Comparison of ENCODE assay signal across 8 cellular contexts in the genomic region with DNA sequence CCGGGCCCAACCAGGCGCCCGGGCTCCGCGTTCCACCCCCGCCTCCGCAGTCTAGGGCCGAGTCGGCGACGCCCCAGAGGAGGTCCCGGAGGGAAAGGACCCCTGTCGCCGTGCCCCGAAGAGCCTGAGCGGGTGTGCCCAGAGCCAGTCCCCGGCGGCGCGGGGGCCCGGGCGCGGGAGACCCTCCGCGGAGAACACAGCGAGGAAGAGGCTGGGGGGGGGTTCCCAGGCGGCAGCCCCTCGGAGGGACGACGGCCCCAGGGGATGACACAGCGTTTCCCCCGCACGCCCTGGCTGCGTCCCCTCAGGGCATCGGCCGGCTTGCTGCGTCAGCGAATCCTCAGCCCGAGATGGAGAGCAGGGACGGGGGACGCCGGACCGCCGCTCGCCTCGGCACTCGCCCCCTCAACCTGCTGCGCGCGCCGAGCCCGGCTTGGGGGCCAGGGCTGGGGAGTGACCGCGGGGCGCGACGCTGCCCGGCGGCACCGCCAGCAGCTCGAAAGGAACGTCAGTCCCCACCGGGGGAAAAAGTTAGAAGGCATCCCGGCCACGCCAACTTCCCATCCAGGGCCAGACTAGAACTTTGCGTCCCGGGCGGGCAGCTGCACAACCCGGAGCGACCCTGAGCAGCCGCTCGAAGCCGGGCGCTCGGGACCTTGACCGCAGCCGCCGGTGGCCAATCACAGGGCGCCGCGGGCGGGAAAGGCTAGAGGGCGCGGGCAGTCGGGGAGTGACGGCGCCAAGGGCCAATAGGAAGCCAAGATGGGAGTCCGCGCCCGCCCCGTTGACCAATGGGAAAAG. TPM values are rescaled to one million over a fixed set of nuclear protein-coding genes. Genes with fewer than 3 reads are reported as not detected.
DNase-seq lines count a peak whose midpoint lies in the region; ATAC-seq and TF ChIP-seq lines count a peak whose summit lies in the region.

No MANE protein-coding gene starts in this region.

- peak; percentile 95 for ATAC-seq in GM19324 (IDR thresholded peaks at IDR 0.05; ENCODE audit: low FRiP score, unreplicated experiment)
- ATAC-seq in HG03457 (IDR thresholded peaks at IDR 0.05; ENCODE audit: unreplicated experiment), result peak; percentile 90

- H3K27me3 ChIP-seq in BE2C, result no peaks in the 10 kb centered on the region

- TF ChIP-seq CTCF in BE2C (IDR thresholded peaks at IDR 0.05; ENCODE audit: low read depth, low read length) (no peak; the same call in 1 of the 2 replicates), coronary artery (IDR thresholded peaks at IDR 0.05) (no peak)

- no peaks in the 10 kb centered on the region for H3K36me3 ChIP-seq in BE2C

- H3K27ac ChIP-seq in coronary artery, result peak overlapping the region; percentile 87 to 96

- DNase-seq in BE2C, result peak; percentile 91
- peak; percentile 96 for DNase-seq in NCI-H510A treated with DMSO at 0.1 percent for 48 hours (lab: John Stamatoyannopoulos, UW)
- DNase-seq in activated CD4-positive, alpha-beta T cell treated with anti-CD3 and anti-CD28 coated beads for 48 hours, result peak; percentile 97
- peak; percentile 98 for DNase-seq in coronary artery (ENCODE audit: low spot score)
- peak; percentile 99 for DNase-seq in left kidney (ENCODE audit: low read depth, low spot score)
- DNase-seq in stimulated activated CD4-positive, alpha-beta T cell treated with anti-CD3 and anti-CD28 coated beads, Interleukin-1b, Interleukin-23, amount 100 ng/mL, for 4 hours (ENCODE audit: low read depth in 2 of 2), result peak; percentile 92 to 96

- H3K9me3 ChIP-seq in BE2C, result no peaks in the 10 kb centered on the region

- H3K4me3 ChIP-seq in BE2C (ENCODE audit: low read depth, low read length) (peak overlapping the region; percentile 60), coronary artery (peak overlapping the region; percentile 98)

- H3K4me1 ChIP-seq in BE2C, result no peaks in the 10 kb centered on the region

RNA-seq across cellular contexts. Expression of a gene that starts 0.7 kb away (rescaled TPM):
- 5.6 TPM for polyA plus RNA-seq in BE2C (2012; ENCODE audit: insufficient read depth, insufficient read length, low read depth)

RNA-seq across cellular contexts. Expression of a gene that starts 41.9 kb away (rescaled TPM):
- 7.8 TPM for polyA plus RNA-seq in BE2C (2012; ENCODE audit: insufficient read depth, insufficient read length, low read depth)

Comparison
In these comparisons a context has a peak if more than half of its experiments do, and no peak if none do; other contexts are left out.
1. Peak in every context shown above with its lines: DNase-seq, ATAC-seq, H3K4me3 ChIP-seq and H3K27ac ChIP-seq.